ENCODE assay signal across 1 cellular context in genomic region chr1:43171876-43172531, GRCh38.
TF ChIP-seq lines count a peak whose summit lies in the region.

TSS of gene CFAP57 (plus strand) at chr1:43172330. CDS start at chr1:43172754, 424 bp downstream.
A gene with protein sequence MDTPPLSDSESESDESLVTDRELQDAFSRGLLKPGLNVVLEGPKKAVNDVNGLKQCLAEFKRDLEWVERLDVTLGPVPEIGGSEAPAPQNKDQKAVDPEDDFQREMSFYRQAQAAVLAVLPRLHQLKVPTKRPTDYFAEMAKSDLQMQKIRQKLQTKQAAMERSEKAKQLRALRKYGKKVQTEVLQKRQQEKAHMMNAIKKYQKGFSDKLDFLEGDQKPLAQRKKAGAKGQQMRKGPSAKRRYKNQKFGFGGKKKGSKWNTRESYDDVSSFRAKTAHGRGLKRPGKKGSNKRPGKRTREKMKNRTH (minus strand): TSS chr1:43172290. CDS start chr1:43172118, 172 bp downstream.

TF ChIP-seq in WTC11, 78 proteins besides CTCF, POLR2A, EP300 and RAD21 (continued from another document and continues in another):
- TF ChIP-seq ARID4B (CRISPR knock-in tag; IDR thresholded peaks at IDR 0.05; ENCODE audit: borderline replicate concordance) (0 out of 2 replicates have a peak, but pooled peaks have one; percentile 82), ZNF425 (CRISPR knock-in tag; conservative IDR thresholded peaks at IDR 0.05) (no peak), ATF1 (CRISPR knock-in tag; IDR thresholded peaks at IDR 0.05) (peak; percentile 27; the same call in 1 of the 2 replicates), HMGXB4 (CRISPR knock-in tag; IDR thresholded peaks at IDR 0.05) (0 out of 2 replicates have a peak, but pooled peaks have one; percentile 53), EMX1 (CRISPR knock-in tag; IDR thresholded peaks at IDR 0.05) (no peak), TEAD1 (CRISPR knock-in tag; IDR thresholded peaks at IDR 0.05) (0 out of 2 replicates have a peak, but pooled peaks have one; percentile 18), ZNF423 (CRISPR knock-in tag; IDR thresholded peaks at IDR 0.05) (no peak), MXD4 (CRISPR knock-in tag; IDR thresholded peaks at IDR 0.05; ENCODE audit: borderline replicate concordance) (no peak), IRF2 (CRISPR knock-in tag; IDR thresholded peaks at IDR 0.05; ENCODE audit: borderline replicate concordance, low read depth) (no peak), CREB1 (CRISPR knock-in tag; IDR thresholded peaks at IDR 0.05) (no peak), GABPB1 (CRISPR knock-in tag; IDR thresholded peaks at IDR 0.05) (peak; percentile 63), FOXK1 (CRISPR knock-in tag; IDR thresholded peaks at IDR 0.05) (peak; percentile 54; the same call in 1 of the 2 replicates), E2F1 (CRISPR knock-in tag; IDR thresholded peaks at IDR 0.05) (no peak), ZNF317 (CRISPR knock-in tag; IDR thresholded peaks at IDR 0.05; ENCODE audit: borderline replicate concordance, low read depth) (no peak), HMGA2 (CRISPR knock-in tag; IDR thresholded peaks at IDR 0.05) (no peak), KAT7 (CRISPR knock-in tag; IDR thresholded peaks at IDR 0.05; ENCODE audit: borderline replicate concordance) (peak; percentile 50; the same call in 1 of the 2 replicates), CBFB (CRISPR knock-in tag; IDR thresholded peaks at IDR 0.05; ENCODE audit: low read depth) (no peak), NFYB (CRISPR knock-in tag; conservative IDR thresholded peaks at IDR 0.05; ENCODE audit: low read depth) (no peak), RELA (CRISPR knock-in tag; IDR thresholded peaks at IDR 0.05; ENCODE audit: borderline replicate concordance) (0 out of 2 replicates have a peak, but pooled peaks have one; percentile 16), ZNF416 (CRISPR knock-in tag; IDR thresholded peaks at IDR 0.05) (no peak), ZBTB21 (CRISPR knock-in tag; IDR thresholded peaks at IDR 0.05; ENCODE audit: borderline replicate concordance) (no peak), MYBL2 (CRISPR knock-in tag; IDR thresholded peaks at IDR 0.05) (0 out of 2 replicates have a peak, but pooled peaks have one; percentile 3), ELF4 (CRISPR knock-in tag; IDR thresholded peaks at IDR 0.05; ENCODE audit: low read depth) (no peak), ETV6 (CRISPR knock-in tag; IDR thresholded peaks at IDR 0.05) (peak; percentile 80; the same call in 1 of the 2 replicates), JUN (CRISPR knock-in tag; IDR thresholded peaks at IDR 0.05) (peak; percentile 55; the same call in 1 of the 2 replicates), PRDM15 (CRISPR knock-in tag; IDR thresholded peaks at IDR 0.05) (peak; percentile 28; the same call in 1 of the 2 replicates), NR3C1 (CRISPR knock-in tag; conservative IDR thresholded peaks at IDR 0.05; ENCODE audit: low read depth) (no peak), ZMAT4 (CRISPR knock-in tag; IDR thresholded peaks at IDR 0.05) (no peak), ZNF263 (CRISPR knock-in tag; IDR thresholded peaks at IDR 0.05; ENCODE audit: low read depth) (no peak), PRRX2 (CRISPR knock-in tag; IDR thresholded peaks at IDR 0.05) (no peak), FOXJ3 (CRISPR knock-in tag; IDR thresholded peaks at IDR 0.05; ENCODE audit: borderline replicate concordance) (no peak), E2F4 (CRISPR knock-in tag; IDR thresholded peaks at IDR 0.05; ENCODE audit: borderline replicate concordance, low read depth) (no peak)
- TF ChIP-seq, protein P1, sequence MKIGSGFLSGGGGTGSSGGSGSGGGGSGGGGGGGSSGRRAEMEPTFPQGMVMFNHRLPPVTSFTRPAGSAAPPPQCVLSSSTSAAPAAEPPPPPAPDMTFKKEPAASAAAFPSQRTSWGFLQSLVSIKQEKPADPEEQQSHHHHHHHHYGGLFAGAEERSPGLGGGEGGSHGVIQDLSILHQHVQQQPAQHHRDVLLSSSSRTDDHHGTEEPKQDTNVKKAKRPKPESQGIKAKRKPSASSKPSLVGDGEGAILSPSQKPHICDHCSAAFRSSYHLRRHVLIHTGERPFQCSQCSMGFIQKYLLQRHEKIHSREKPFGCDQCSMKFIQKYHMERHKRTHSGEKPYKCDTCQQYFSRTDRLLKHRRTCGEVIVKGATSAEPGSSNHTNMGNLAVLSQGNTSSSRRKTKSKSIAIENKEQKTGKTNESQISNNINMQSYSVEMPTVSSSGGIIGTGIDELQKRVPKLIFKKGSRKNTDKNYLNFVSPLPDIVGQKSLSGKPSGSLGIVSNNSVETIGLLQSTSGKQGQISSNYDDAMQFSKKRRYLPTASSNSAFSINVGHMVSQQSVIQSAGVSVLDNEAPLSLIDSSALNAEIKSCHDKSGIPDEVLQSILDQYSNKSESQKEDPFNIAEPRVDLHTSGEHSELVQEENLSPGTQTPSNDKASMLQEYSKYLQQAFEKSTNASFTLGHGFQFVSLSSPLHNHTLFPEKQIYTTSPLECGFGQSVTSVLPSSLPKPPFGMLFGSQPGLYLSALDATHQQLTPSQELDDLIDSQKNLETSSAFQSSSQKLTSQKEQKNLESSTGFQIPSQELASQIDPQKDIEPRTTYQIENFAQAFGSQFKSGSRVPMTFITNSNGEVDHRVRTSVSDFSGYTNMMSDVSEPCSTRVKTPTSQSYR (CRISPR knock-in tag; IDR thresholded peaks at IDR 0.05): no peak
- TF ChIP-seq, protein P2, sequence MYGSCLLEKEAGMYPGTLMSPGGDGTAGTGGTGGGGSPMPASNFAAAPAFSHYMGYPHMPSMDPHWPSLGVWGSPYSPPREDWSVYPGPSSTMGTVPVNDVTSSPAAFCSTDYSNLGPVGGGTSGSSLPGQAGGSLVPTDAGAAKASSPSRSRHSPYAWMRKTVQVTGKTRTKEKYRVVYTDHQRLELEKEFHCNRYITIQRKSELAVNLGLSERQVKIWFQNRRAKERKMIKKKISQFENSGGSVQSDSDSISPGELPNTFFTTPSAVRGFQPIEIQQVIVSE (CRISPR knock-in tag; IDR thresholded peaks at IDR 0.05; ENCODE audit: borderline replicate concordance): no peak
- TF ChIP-seq, protein P3, sequence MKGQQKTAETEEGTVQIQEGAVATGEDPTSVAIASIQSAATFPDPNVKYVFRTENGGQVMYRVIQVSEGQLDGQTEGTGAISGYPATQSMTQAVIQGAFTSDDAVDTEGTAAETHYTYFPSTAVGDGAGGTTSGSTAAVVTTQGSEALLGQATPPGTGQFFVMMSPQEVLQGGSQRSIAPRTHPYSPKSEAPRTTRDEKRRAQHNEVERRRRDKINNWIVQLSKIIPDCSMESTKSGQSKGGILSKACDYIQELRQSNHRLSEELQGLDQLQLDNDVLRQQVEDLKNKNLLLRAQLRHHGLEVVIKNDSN (CRISPR knock-in tag; IDR thresholded peaks at IDR 0.05): peak; percentile 36; the same call in 1 of the 2 replicates
- TF ChIP-seq, protein P4, sequence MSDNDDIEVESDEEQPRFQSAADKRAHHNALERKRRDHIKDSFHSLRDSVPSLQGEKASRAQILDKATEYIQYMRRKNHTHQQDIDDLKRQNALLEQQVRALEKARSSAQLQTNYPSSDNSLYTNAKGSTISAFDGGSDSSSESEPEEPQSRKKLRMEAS (CRISPR knock-in tag; IDR thresholded peaks at IDR 0.05): peak; percentile 94
